8 cellular contexts compared by ENCODE assay signal in genomic region chr5:121752149-121752548, GRCh38.
"Had no signal": no experiment of that assay in that cellular context is flagged by ENCODE, and none has a peak within 500 bp of the region (broad histone marks: within the 10 kb centered on the region; RNA-seq: fewer than 3 reads in every experiment).

No MANE protein-coding gene starts in this region.

- ATAC-seq: GM23338, HCT116, K562 had no signal

- H3K4me2 ChIP-seq: GM23338 had no signal

- H3K4me3 ChIP-seq: GM23338, HAP-1, K562 had no signal

- H3K4me1 ChIP-seq: HAP-1 had no signal

- DNase-seq: H7, HFFc6, IMR-90, KG1 had no signal

- H3K9me3 ChIP-seq: HAP-1 had no signal

- H2AFZ ChIP-seq: GM23338 had no signal

- H3K36me3 ChIP-seq: HAP-1 had no signal
